ENCODE assay signal across 17 cellular contexts in the genomic region with DNA sequence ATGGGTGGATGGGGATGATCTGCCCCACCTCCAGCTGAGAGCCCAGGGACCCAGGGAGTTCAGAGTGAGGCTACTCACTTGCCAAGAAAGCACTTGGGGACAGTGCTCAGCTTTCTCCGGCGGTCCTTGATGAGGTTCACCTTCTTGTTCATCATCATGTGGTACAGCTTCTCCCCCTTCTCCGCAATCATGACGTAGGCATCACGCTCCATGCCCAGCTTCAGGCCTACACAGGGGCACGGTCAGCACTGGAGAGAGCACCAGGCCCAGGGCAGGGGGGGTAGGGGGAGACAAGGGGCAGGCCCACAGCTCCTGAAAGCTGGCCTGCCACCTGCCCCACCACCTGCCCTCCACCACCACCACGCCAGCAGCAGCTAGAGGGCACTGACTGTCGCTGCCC.
DNase-seq lines count a peak whose midpoint lies in the region; ATAC-seq, FAIRE-seq and TF ChIP-seq lines count a peak whose summit lies in the region.
"Had no signal": no experiment of that assay in that cellular context is flagged by ENCODE, and none has a peak within 500 bp of the region (broad histone marks: within the 10 kb centered on the region; RNA-seq: fewer than 3 reads in every experiment).

No MANE protein-coding gene starts in this region.

- no peaks in the 10 kb centered on the region for H3K27me3 ChIP-seq in spleen (replicated peaks in 1 of 7)
- H3K27me3 ChIP-seq in pancreas: no peaks in the 10 kb centered on the region
- H3K27me3 ChIP-seq in naive thymus-derived CD4-positive, alpha-beta T cell (ENCODE audit: control insufficient read depth in 2 of 2, insufficient read depth in 2 of 2, low read length in 2 of 2): no peaks in the 10 kb centered on the region

- H3K4me3 ChIP-seq in HEK293 (ENCODE audit: low read depth, low read length) (no peak overlapping the region), spleen (no peak overlapping the region), pancreas (no peak overlapping the region)
- no peak overlapping the region for H3K4me3 ChIP-seq in naive thymus-derived CD4-positive, alpha-beta T cell (ENCODE audit: low read length)

- no peak for FAIRE-seq in pancreas (lab: Jason Lieb, UNC)
- FAIRE-seq: GM19239 had no signal

- no peak for DNase-seq in activated CD4-positive, alpha-beta memory T cell treated with anti-CD3 and anti-CD28 coated beads for 36 hours
- no peak for DNase-seq in effector memory CD8-positive, alpha-beta T cell
- peak; percentile 39 for DNase-seq in spleen
- DNase-seq in pancreas: no peak
- no peak for DNase-seq in naive thymus-derived CD4-positive, alpha-beta T cell
- no peak for DNase-seq in CD1c-positive myeloid dendritic cell (ENCODE audit: extremely low spot score)
- DNase-seq: COR-L47, HFFc6, NCI-H1930, NCI-H2171 treated with DMSO at 0.1 percent for 48 hours, NCI-H748 treated with DMSO at 0.1 percent for 48 hours, RPMI8226, SIG-M5 had no signal

- CTCF ChIA-PET in HEK293 (lab: Yijun Ruan, JAX): no interaction called here
- CTCF ChIA-PET in activated CD4-positive, alpha-beta memory T cell treated with anti-CD3 and anti-CD28 coated beads for 36 hours (lab: Charles Lee): interaction anchor here (1.1 kb wide), 1 partner anchor 31 kb away, joined by 4 read pairs; no protein-coding TSS in a partner anchor
- CTCF ChIA-PET in naive thymus-derived CD4-positive, alpha-beta T cell (lab: Charles Lee): no interaction called here

- H3K4me3 Mint-ChIP-seq in activated CD4-positive, alpha-beta memory T cell treated with anti-CD3 and anti-CD28 coated beads for 36 hours: no peak overlapping the region
- no peak overlapping the region for H3K4me3 Mint-ChIP-seq in effector memory CD8-positive, alpha-beta T cell
- no peak overlapping the region for H3K4me3 Mint-ChIP-seq in naive thymus-derived CD4-positive, alpha-beta T cell
- H3K4me3 Mint-ChIP-seq: HFFc6 had no signal

- H3K36me3 ChIP-seq in HEK293 (ENCODE audit: control insufficient read depth in 2 of 2, insufficient read depth in 1 of 2, low read length in 2 of 2) (no peaks in the 10 kb centered on the region), spleen (peaks cover 0 to 100% (median 67%) of the 10 kb centered on the region in 6 donors), pancreas (no peaks in the 10 kb centered on the region)
- H3K36me3 ChIP-seq in naive thymus-derived CD4-positive, alpha-beta T cell (ENCODE audit: control insufficient read depth in 2 of 3, insufficient read depth in 3 of 3, low read length in 3 of 3): peaks cover 3 to 31% (median 8%) of the 10 kb centered on the region in 3 experiments

- WGBS in spleen, 5 donors: 92 to 98% (median 96%) methylated on average over 5 to 8 of the region's 8 CpGs
- 93 to 97% methylated on average over 8 of the region's 8 CpGs for WGBS in pancreas, 2 donors

- peaks cover 38% of the 10 kb centered on the region for H3K36me3 Mint-ChIP-seq in activated CD4-positive, alpha-beta memory T cell treated with anti-CD3 and anti-CD28 coated beads for 36 hours
- peaks cover 69% of the 10 kb centered on the region for H3K36me3 Mint-ChIP-seq in effector memory CD8-positive, alpha-beta T cell (ENCODE audit: insufficient read depth)
- peaks cover 0 to 28% (median 0%) of the 10 kb centered on the region in 5 donors for H3K36me3 Mint-ChIP-seq in naive thymus-derived CD4-positive, alpha-beta T cell

- no peak overlapping the region for H3K27ac ChIP-seq in HEK293 (ENCODE audit: extremely low read depth, low read depth, low read length)
- H3K27ac ChIP-seq in spleen: peak overlapping the region in 1 of 8 donors; percentile 5
- no peak overlapping the region for H3K27ac ChIP-seq in pancreas
- no peak overlapping the region for H3K27ac ChIP-seq in naive thymus-derived CD4-positive, alpha-beta T cell (ENCODE audit: low read depth, low read length)
- H3K27ac ChIP-seq: C4-2B had no signal

- H3K4me1 ChIP-seq in HEK293 (ENCODE audit: control insufficient read depth, insufficient read depth, low read length) (peaks cover 3% of the 10 kb centered on the region; the same call in 1 of the 2 replicates), spleen (peaks cover 23 to 85% (median 42%) of the 10 kb centered on the region in 6 donors), pancreas (peaks cover 1 to 27% (median 23%) of the 10 kb centered on the region in 3 donors)
- H3K4me1 ChIP-seq in naive thymus-derived CD4-positive, alpha-beta T cell (ENCODE audit: control insufficient read depth in 2 of 2, insufficient read depth in 2 of 2, low read length in 2 of 2): peaks cover 0 to 22% of the 10 kb centered on the region in 2 donors

- no peak for TF ChIP-seq POLR2A in spleen (IDR thresholded peaks at IDR 0.05)

- peaks cover 14% of the 10 kb centered on the region for H3K4me1 Mint-ChIP-seq in activated CD4-positive, alpha-beta memory T cell treated with anti-CD3 and anti-CD28 coated beads for 36 hours (ENCODE audit: low read depth)
- H3K4me1 Mint-ChIP-seq in effector memory CD8-positive, alpha-beta T cell (ENCODE audit: low read depth in 2 of 2): peaks cover 49 to 51% of the 10 kb centered on the region in 2 donors
- H3K4me1 Mint-ChIP-seq in naive thymus-derived CD4-positive, alpha-beta T cell: peaks cover 0 to 25% (median 9%) of the 10 kb centered on the region in 7 donors

- POLR2A ChIA-PET in HEK293 (lab: Yijun Ruan, JAX): no interaction called here
- POLR2A ChIA-PET in activated CD4-positive, alpha-beta memory T cell treated with anti-CD3 and anti-CD28 coated beads for 36 hours (lab: Charles Lee): no interaction called here
- POLR2A ChIA-PET in naive thymus-derived CD4-positive, alpha-beta T cell (lab: Charles Lee): no interaction called here

- H3K27ac Mint-ChIP-seq in activated CD4-positive, alpha-beta memory T cell treated with anti-CD3 and anti-CD28 coated beads for 36 hours: peak overlapping the region; percentile 18
- peak overlapping the region; percentile 59 to 76 for H3K27ac Mint-ChIP-seq in effector memory CD8-positive, alpha-beta T cell
- no peak overlapping the region for H3K27ac Mint-ChIP-seq in naive thymus-derived CD4-positive, alpha-beta T cell
- H3K27ac Mint-ChIP-seq: HFFc6 had no signal

- H3K9me3 ChIP-seq in HEK293 (ENCODE audit: control insufficient read depth, insufficient read depth, low read depth, low read length) (no peaks in the 10 kb centered on the region), spleen (no peaks in the 10 kb centered on the region), pancreas (no peaks in the 10 kb centered on the region)
- H3K9me3 ChIP-seq in naive thymus-derived CD4-positive, alpha-beta T cell (ENCODE audit: control insufficient read depth in 2 of 3, low read length in 3 of 3): no peaks in the 10 kb centered on the region

- intact Hi-C loops in activated CD4-positive, alpha-beta memory T cell treated with anti-CD3 and anti-CD28 coated beads for 36 hours (cut with micrococcal nuclease): no loop called here
- intact Hi-C loops in spleen (cut with DNase I; ENCODE audit: low total_unique reads) (no loop called here), pancreas (cut with DNase I) (no loop called here)
- intact Hi-C loops in naive thymus-derived CD4-positive, alpha-beta T cell (cut with micrococcal nuclease): no loop called here

- no peak for ATAC-seq in effector memory CD8-positive, alpha-beta T cell (replicated peaks)
- ATAC-seq in pancreas (no peak), GM18519 (IDR thresholded peaks at IDR 0.05; ENCODE audit: low FRiP score, unreplicated experiment) (no peak)
- no peak for ATAC-seq in naive thymus-derived CD4-positive, alpha-beta T cell

- TF ChIP-seq CTCF in HEK293 (tag by site-specific recombination; IDR thresholded peaks at IDR 0.05) (no peak), spleen (IDR thresholded peaks at IDR 0.05 in 8 of 11, conservative IDR thresholded peaks at IDR 0.05 in 3 of 11) (no peak), pancreas (IDR thresholded peaks at IDR 0.05) (no peak)

- H3K27me3 Mint-ChIP-seq in activated CD4-positive, alpha-beta memory T cell treated with anti-CD3 and anti-CD28 coated beads for 36 hours: no peaks in the 10 kb centered on the region
- no peaks in the 10 kb centered on the region for H3K27me3 Mint-ChIP-seq in effector memory CD8-positive, alpha-beta T cell
- no peaks in the 10 kb centered on the region for H3K27me3 Mint-ChIP-seq in naive thymus-derived CD4-positive, alpha-beta T cell

- H3K9me3 Mint-ChIP-seq in activated CD4-positive, alpha-beta memory T cell treated with anti-CD3 and anti-CD28 coated beads for 36 hours: no peaks in the 10 kb centered on the region
- H3K9me3 Mint-ChIP-seq in effector memory CD8-positive, alpha-beta T cell: no peaks in the 10 kb centered on the region
- H3K9me3 Mint-ChIP-seq in naive thymus-derived CD4-positive, alpha-beta T cell: no peaks in the 10 kb centered on the region
- H3K9me3 Mint-ChIP-seq: HFFc6 had no signal

TF ChIP-seq in HEK293, 187 proteins besides CTCF, POLR2A, EP300 and RAD21:
- peak; percentile 37; the same call in 1 of the 2 replicates for TF ChIP-seq GLIS1 (tag by site-specific recombination; IDR thresholded peaks at IDR 0.05)
- TF ChIP-seq ZNF214 (tag by site-specific recombination; IDR thresholded peaks at IDR 0.05; ENCODE audit: borderline replicate concordance): no peak
- no peak for TF ChIP-seq ZNF350 (tag by site-specific recombination; IDR thresholded peaks at IDR 0.05)
- TF ChIP-seq, protein P1, sequence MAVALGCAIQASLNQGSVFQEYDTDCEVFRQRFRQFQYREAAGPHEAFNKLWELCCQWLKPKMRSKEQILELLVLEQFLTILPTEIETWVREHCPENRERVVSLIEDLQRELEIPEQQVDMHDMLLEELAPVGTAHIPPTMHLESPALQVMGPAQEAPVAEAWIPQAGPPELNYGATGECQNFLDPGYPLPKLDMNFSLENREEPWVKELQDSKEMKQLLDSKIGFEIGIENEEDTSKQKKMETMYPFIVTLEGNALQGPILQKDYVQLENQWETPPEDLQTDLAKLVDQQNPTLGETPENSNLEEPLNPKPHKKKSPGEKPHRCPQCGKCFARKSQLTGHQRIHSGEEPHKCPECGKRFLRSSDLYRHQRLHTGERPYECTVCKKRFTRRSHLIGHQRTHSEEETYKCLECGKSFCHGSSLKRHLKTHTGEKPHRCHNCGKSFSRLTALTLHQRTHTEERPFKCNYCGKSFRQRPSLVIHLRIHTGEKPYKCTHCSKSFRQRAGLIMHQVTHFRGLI (tag by site-specific recombination; IDR thresholded peaks at IDR 0.05): no peak
- TF ChIP-seq ZFHX2 (tag by site-specific recombination; conservative IDR thresholded peaks at IDR 0.05): no peak
- no peak for TF ChIP-seq ZNF596 (tag by site-specific recombination; IDR thresholded peaks at IDR 0.05)
TF ChIP-seq in HEK293: peak in this region for 1.

Comparison
In these comparisons a context has a peak if more than half of its experiments do, and no peak if none do; other contexts are left out.
1. H3K27ac Mint-ChIP-seq: peak in activated CD4-positive, alpha-beta memory T cell treated with anti-CD3 and anti-CD28 coated beads for 36 hours (single experiment) and effector memory CD8-positive, alpha-beta T cell (2 of 2); none in naive thymus-derived CD4-positive, alpha-beta T cell (0 of 9).